ENCODE assay signal across 14 cellular contexts in genomic region chr4:173041482-173041881, GRCh38.
"Had no signal": no experiment of that assay in that cellular context is flagged by ENCODE, and none has a peak within 500 bp of the region (broad histone marks: within the 10 kb centered on the region; RNA-seq: fewer than 3 reads in every experiment).

No MANE protein-coding gene starts in this region.

- H3K9me3 ChIP-seq: colonic mucosa, gastroesophageal sphincter, left lung had no signal

- H3K36me3 ChIP-seq: colonic mucosa, gastroesophageal sphincter, left lung had no signal

- DNase-seq: colonic mucosa; effector CD4-positive, alpha-beta T cell; endodermal cell; glutamatergic neuron; immature natural killer cell; left lung; naive thymus-derived CD8-positive, alpha-beta T cell; posterior cingulate gyrus; small intestine; stimulated activated CD4-positive, alpha-beta T cell treated with anti-CD3 and anti-CD28 coated beads, Interleukin-12 subunit alpha, Interleukin-12 subunit beta, amount 100 ng/mL, for 4 hours; stimulated activated naive CD4-positive, alpha-beta T cell; trophoblast cell had no signal

- ATAC-seq: esophagus mucosa; gastroesophageal sphincter; left lung; naive thymus-derived CD8-positive, alpha-beta T cell had no signal

- H3K4me3 ChIP-seq: colonic mucosa, gastroesophageal sphincter, left lung had no signal

- H3K27me3 ChIP-seq: colonic mucosa, gastroesophageal sphincter, left lung had no signal

- H3K27ac ChIP-seq: colonic mucosa, gastroesophageal sphincter, left lung had no signal
